In genomic region chr4:59825104-59825503, GRCh38 we compare ENCODE assay signal across 22 cellular contexts.
DNase-seq lines count a peak whose midpoint lies in the region; ATAC-seq, FAIRE-seq and TF ChIP-seq lines count a peak whose summit lies in the region.
"Had no signal": no experiment of that assay in that cellular context is flagged by ENCODE, and none has a peak within 500 bp of the region (broad histone marks: within the 10 kb centered on the region; RNA-seq: fewer than 3 reads in every experiment).

No MANE protein-coding gene starts in this region.

- TF ChIP-seq POLR2A in GM12891 (IDR thresholded peaks at IDR 0.05; ENCODE audit: low read depth, low read length) (no peak), GM12878 (IDR thresholded peaks at IDR 0.05; ENCODE audit: low read depth, low read length) (no peak), erythroblast (IDR thresholded peaks at IDR 0.05; ENCODE audit: low read length) (no peak)

- FAIRE-seq in GM12891 (lab: Jason Lieb, UNC) (no peak), GM12878 (lab: Jason Lieb, UNC) (no peak)
- FAIRE-seq: A204.1, D721Med, G401.6, GM12892, GM19239 had no signal

- H3K4me3 ChIP-seq in GM12878, result no peak overlapping the region
- H3K4me3 ChIP-seq: BLaER1 treated with 17β-estradiol and CSF1 and Interleukin-3, amounts not matched to agents 10 nM and 100 nM had no signal

- intact Hi-C loops in GM12878 (cut with micrococcal nuclease; ENCODE audit: unreplicated experiment), result no loop called here
- intact Hi-C loops in activated T-helper 2 cell treated with anti-CD3 and anti-CD28 coated beads, Interferon-gamma antibody, Interleukin-2, Interleukin-4, amounts not matched to agents 10 μg/mL and 5 μg/mL and 100 μg/mL, durations not matched to agents 14 hours and 24 hours and 36 hours (cut with micrococcal nuclease), result no loop called here

- H3K27ac Mint-ChIP-seq in naive B cell, result peak overlapping the region in 2 of 6 donors; percentile 33 to 76
- H3K27ac Mint-ChIP-seq in activated T-cell treated with anti-CD3 and anti-CD28 coated beads, Interleukin-2, amount 50 U/mL, for 72 hours, result no peak overlapping the region
- no peak overlapping the region for H3K27ac Mint-ChIP-seq in stimulated activated memory B cell treated with anti-CD40 and anti-IgM and Interleukin-4, amounts not matched to agents 10 μg/mL and 1 μg/mL and 100 μg/mL, for 72 hours
- no peak overlapping the region for H3K27ac Mint-ChIP-seq in activated T-helper 2 cell treated with anti-CD3 and anti-CD28 coated beads, Interferon-gamma antibody, Interleukin-2, Interleukin-4, amounts not matched to agents 10 μg/mL and 5 μg/mL and 100 μg/mL, durations not matched to agents 14 hours and 24 hours and 36 hours
- H3K27ac Mint-ChIP-seq: CD4-positive, alpha-beta T cell; CD8-positive, alpha-beta T cell had no signal

- TF ChIP-seq CTCF in GM12878 (IDR thresholded peaks at IDR 0.05 in 2 of 3, conservative IDR thresholded peaks at IDR 0.05 in 1 of 3; ENCODE audit: control insufficient read depth in 2 of 3, extremely low read depth in 1 of 3, insufficient read depth in 1 of 3, low read depth in 3 of 3, low read length in 3 of 3), result no peak

- H3K4me3 Mint-ChIP-seq in naive B cell, result peak overlapping the region in 5 of 8 donors; percentile 2 to 67 (median 17)
- H3K4me3 Mint-ChIP-seq in activated T-cell treated with anti-CD3 and anti-CD28 coated beads, Interleukin-2, amount 50 U/mL, for 72 hours, result no peak overlapping the region
- no peak overlapping the region for H3K4me3 Mint-ChIP-seq in stimulated activated memory B cell treated with anti-CD40 and anti-IgM and Interleukin-4, amounts not matched to agents 10 μg/mL and 1 μg/mL and 100 μg/mL, for 72 hours
- H3K4me3 Mint-ChIP-seq in activated T-helper 2 cell treated with anti-CD3 and anti-CD28 coated beads, Interferon-gamma antibody, Interleukin-2, Interleukin-4, amounts not matched to agents 10 μg/mL and 5 μg/mL and 100 μg/mL, durations not matched to agents 14 hours and 24 hours and 36 hours (ENCODE audit: low read depth), result no peak overlapping the region
- H3K4me3 Mint-ChIP-seq: CD4-positive, alpha-beta T cell; CD8-positive, alpha-beta T cell had no signal

- CTCF ChIA-PET in GM12878 (lab: Yijun Ruan, JAX), result no interaction called here

- no peak overlapping the region for H3K9ac ChIP-seq in GM12878 (ENCODE audit: control insufficient read depth, insufficient read depth, low read length)
- H3K9ac ChIP-seq: BLaER1 treated with 17β-estradiol and CSF1 and Interleukin-3, amounts not matched to agents 10 nM and 100 nM had no signal

- TF ChIP-seq EP300 in GM12878 (IDR thresholded peaks at IDR 0.05; ENCODE audit: borderline replicate concordance in 1 of 2, control insufficient read depth in 1 of 2, low read depth in 2 of 2, low read length in 2 of 2), result no peak

- RAD21 ChIA-PET in GM12878 (lab: Charles Lee; ENCODE audit: unreplicated experiment), result no interaction called here

- no peaks in the 10 kb centered on the region for H3K36me3 Mint-ChIP-seq in naive B cell
- no peaks in the 10 kb centered on the region for H3K36me3 Mint-ChIP-seq in activated T-cell treated with anti-CD3 and anti-CD28 coated beads, Interleukin-2, amount 50 U/mL, for 72 hours (ENCODE audit: insufficient read depth in 2 of 2)
- no peaks in the 10 kb centered on the region for H3K36me3 Mint-ChIP-seq in stimulated activated memory B cell treated with anti-CD40 and anti-IgM and Interleukin-4, amounts not matched to agents 10 μg/mL and 1 μg/mL and 100 μg/mL, for 72 hours
- H3K36me3 Mint-ChIP-seq in activated T-helper 2 cell treated with anti-CD3 and anti-CD28 coated beads, Interferon-gamma antibody, Interleukin-2, Interleukin-4, amounts not matched to agents 10 μg/mL and 5 μg/mL and 100 μg/mL, durations not matched to agents 14 hours and 24 hours and 36 hours (ENCODE audit: low read depth), result no peaks in the 10 kb centered on the region
- H3K36me3 Mint-ChIP-seq: CD8-positive, alpha-beta T cell had no signal

- in situ Hi-C loops in GM12878 (cut with MboI), result no loop called here

- no peak overlapping the region for H3K4me2 ChIP-seq in GM12878 (ENCODE audit: control insufficient read depth, insufficient read depth)
- H3K4me2 ChIP-seq: BLaER1 treated with 17β-estradiol and CSF1 and Interleukin-3, amounts not matched to agents 10 nM and 100 nM had no signal

- H3K27me3 ChIP-seq in GM12878 (replicated peaks in 1 of 2; ENCODE audit: control insufficient read depth in 2 of 2, insufficient read depth in 2 of 2, low read length in 1 of 2), result no peaks in the 10 kb centered on the region
- H3K27me3 ChIP-seq: BLaER1 treated with 17β-estradiol and CSF1 and Interleukin-3, amounts not matched to agents 10 nM and 100 nM had no signal

- no peaks in the 10 kb centered on the region for H3K27me3 Mint-ChIP-seq in naive B cell
- H3K27me3 Mint-ChIP-seq in activated T-cell treated with anti-CD3 and anti-CD28 coated beads, Interleukin-2, amount 50 U/mL, for 72 hours (ENCODE audit: low read depth), result no peaks in the 10 kb centered on the region
- no peaks in the 10 kb centered on the region for H3K27me3 Mint-ChIP-seq in stimulated activated memory B cell treated with anti-CD40 and anti-IgM and Interleukin-4, amounts not matched to agents 10 μg/mL and 1 μg/mL and 100 μg/mL, for 72 hours
- no peaks in the 10 kb centered on the region for H3K27me3 Mint-ChIP-seq in activated T-helper 2 cell treated with anti-CD3 and anti-CD28 coated beads, Interferon-gamma antibody, Interleukin-2, Interleukin-4, amounts not matched to agents 10 μg/mL and 5 μg/mL and 100 μg/mL, durations not matched to agents 14 hours and 24 hours and 36 hours (ENCODE audit: low read depth)
- H3K27me3 Mint-ChIP-seq: CD4-positive, alpha-beta T cell had no signal

- POLR2A ChIA-PET in GM12878 (lab: Charles Lee), result no interaction called here

- SMC1A ChIA-PET in GM12878 (lab: Charles Lee; ENCODE audit: uncharacterized antibody, unreplicated experiment), result no interaction called here

- H3K4me1 Mint-ChIP-seq in naive B cell, result peaks cover 0 to 5% (median 1%) of the 10 kb centered on the region in 3 donors
- no peaks in the 10 kb centered on the region for H3K4me1 Mint-ChIP-seq in activated T-cell treated with anti-CD3 and anti-CD28 coated beads, Interleukin-2, amount 50 U/mL, for 72 hours (ENCODE audit: low read depth)
- H3K4me1 Mint-ChIP-seq in stimulated activated memory B cell treated with anti-CD40 and anti-IgM and Interleukin-4, amounts not matched to agents 10 μg/mL and 1 μg/mL and 100 μg/mL, for 72 hours, result no peaks in the 10 kb centered on the region
- H3K4me1 Mint-ChIP-seq in activated T-helper 2 cell treated with anti-CD3 and anti-CD28 coated beads, Interferon-gamma antibody, Interleukin-2, Interleukin-4, amounts not matched to agents 10 μg/mL and 5 μg/mL and 100 μg/mL, durations not matched to agents 14 hours and 24 hours and 36 hours (ENCODE audit: low read depth), result no peaks in the 10 kb centered on the region

- no peaks in the 10 kb centered on the region for H3K4me1 ChIP-seq in GM12878 (ENCODE audit: control insufficient read depth, insufficient read depth, low read length)
- H3K4me1 ChIP-seq: BLaER1 treated with 17β-estradiol and CSF1 and Interleukin-3, amounts not matched to agents 10 nM and 100 nM; Caco-2 had no signal

- peaks cover 0 to 3% (median 0%) of the 10 kb centered on the region in 7 donors for H3K9me3 Mint-ChIP-seq in naive B cell
- peaks cover 0 to 3% of the 10 kb centered on the region in 2 donors for H3K9me3 Mint-ChIP-seq in activated T-cell treated with anti-CD3 and anti-CD28 coated beads, Interleukin-2, amount 50 U/mL, for 72 hours
- H3K9me3 Mint-ChIP-seq in stimulated activated memory B cell treated with anti-CD40 and anti-IgM and Interleukin-4, amounts not matched to agents 10 μg/mL and 1 μg/mL and 100 μg/mL, for 72 hours, result no peaks in the 10 kb centered on the region
- peaks cover 10% of the 10 kb centered on the region for H3K9me3 Mint-ChIP-seq in activated T-helper 2 cell treated with anti-CD3 and anti-CD28 coated beads, Interferon-gamma antibody, Interleukin-2, Interleukin-4, amounts not matched to agents 10 μg/mL and 5 μg/mL and 100 μg/mL, durations not matched to agents 14 hours and 24 hours and 36 hours

- H3K79me2 ChIP-seq in GM12878 (ENCODE audit: control insufficient read depth, insufficient read depth, low read length), result no peaks in the 10 kb centered on the region

- WGBS in GM12878 (ENCODE audit: insufficient coverage, insufficient replicate concordance, low lambda C conversion rate, missing lambda C conversion rate), result 13% methylated on average over 6 of the region's 6 CpGs

- no peak for TF ChIP-seq RAD21 in GM12878 (IDR thresholded peaks at IDR 0.05; ENCODE audit: insufficient read depth, low read depth, low read length)

- no peaks in the 10 kb centered on the region for H3K9me3 ChIP-seq in GM12878 (replicated peaks; ENCODE audit: control insufficient read depth, insufficient read depth, low read length)
- H3K9me3 ChIP-seq: BLaER1 treated with 17β-estradiol and CSF1 and Interleukin-3, amounts not matched to agents 10 nM and 100 nM; Caco-2 had no signal

- BruUV-seq in GM12878 (replicated peaks; lab: Mats Ljungman, UMichigan), result no TSS peak

- no peak for DNase-seq in GM12891 (ENCODE audit: insufficient read length, low spot score)
- no peak for DNase-seq in GM12878 (ENCODE audit: low read depth, low spot score)
- peak; percentile 39 for DNase-seq in naive B cell
- DNase-seq in activated T-cell treated with anti-CD3 and anti-CD28 coated beads, Interleukin-2, amount 50 U/mL, for 72 hours, result no peak
- no peak for DNase-seq in erythroblast (lab: John Stamatoyannopoulos, UW)
- no peak for DNase-seq in activated T-helper 2 cell treated with anti-CD3 and anti-CD28 coated beads, Interferon-gamma antibody, Interleukin-2, Interleukin-4, amounts not matched to agents 10 μg/mL and 5 μg/mL and 100 μg/mL, durations not matched to agents 14 hours and 24 hours and 36 hours (ENCODE audit: low spot score)
- DNase-seq: 8988T; ACHN; Caco-2; Calu3; CD4-positive, alpha-beta T cell; CD8-positive, alpha-beta T cell; DMS79 treated with DMSO at 0.1 percent for 48 hours; GF-D8 had no signal

- no peaks in the 10 kb centered on the region for H4K20me1 ChIP-seq in GM12878 (ENCODE audit: control insufficient read depth, insufficient read depth)
- H4K20me1 ChIP-seq: BLaER1 treated with 17β-estradiol and CSF1 and Interleukin-3, amounts not matched to agents 10 nM and 100 nM had no signal

- H2AFZ ChIP-seq in GM12878 (ENCODE audit: control insufficient read depth, low read depth, low read length), result no peak overlapping the region

- ATAC-seq in GM12878 (peak; percentile 49), naive B cell (ENCODE audit: low read depth in 2 of 2) (peak; percentile 64 to 88)
- no peak for ATAC-seq in activated T-cell treated with anti-CD3 and anti-CD28 coated beads, Interleukin-2, amount 50 U/mL, for 72 hours (replicated peaks in 1 of 2)
- ATAC-seq in stimulated activated memory B cell treated with anti-CD40 and anti-IgM and Interleukin-4, amounts not matched to agents 10 μg/mL and 1 μg/mL and 100 μg/mL, for 72 hours, result no peak
- ATAC-seq: CD8-positive, alpha-beta T cell had no signal

- no peak overlapping the region for H3K27ac ChIP-seq in GM12878 (ENCODE audit: control insufficient read depth, insufficient read depth)
- H3K27ac ChIP-seq: BLaER1 treated with 17β-estradiol and CSF1 and Interleukin-3, amounts not matched to agents 10 nM and 100 nM; C4-2B had no signal

- H3K36me3 ChIP-seq in GM12878 (ENCODE audit: control insufficient read depth in 2 of 2, insufficient read depth in 2 of 2, low read length in 1 of 2), result no peaks in the 10 kb centered on the region
- H3K36me3 ChIP-seq: BLaER1 treated with 17β-estradiol and CSF1 and Interleukin-3, amounts not matched to agents 10 nM and 100 nM had no signal

Comparison
In these comparisons a context has a peak if more than half of its experiments do, and no peak if none do; other contexts are left out.
1. ATAC-seq: peak in GM12878 (single experiment) and naive B cell (2 of 2); none in activated T-cell treated with anti-CD3 and anti-CD28 coated beads, Interleukin-2, amount 50 U/mL, for 72 hours (0 of 2) and stimulated activated memory B cell treated with anti-CD40 and anti-IgM and Interleukin-4, amounts not matched to agents 10 μg/mL and 1 μg/mL and 100 μg/mL, for 72 hours (single experiment).
2. H3K4me3 Mint-ChIP-seq: peak in naive B cell (5 of 8); none in activated T-cell treated with anti-CD3 and anti-CD28 coated beads, Interleukin-2, amount 50 U/mL, for 72 hours (0 of 2), stimulated activated memory B cell treated with anti-CD40 and anti-IgM and Interleukin-4, amounts not matched to agents 10 μg/mL and 1 μg/mL and 100 μg/mL, for 72 hours (single experiment) and activated T-helper 2 cell treated with anti-CD3 and anti-CD28 coated beads, Interferon-gamma antibody, Interleukin-2, Interleukin-4, amounts not matched to agents 10 μg/mL and 5 μg/mL and 100 μg/mL, durations not matched to agents 14 hours and 24 hours and 36 hours (single experiment).